Comparison of ENCODE assay signal across 12 cellular contexts in genomic region chr12:110693731-110694130, GRCh38. TPM values are rescaled to one million over a fixed set of nuclear protein-coding genes. Genes with fewer than 3 reads are reported as not detected.
DNase-seq lines count a peak whose midpoint lies in the region; ATAC-seq and TF ChIP-seq lines count a peak whose summit lies in the region.
"Had no signal": no experiment of that assay in that cellular context is flagged by ENCODE, and none has a peak within 500 bp of the region (broad histone marks: within the 10 kb centered on the region; RNA-seq: fewer than 3 reads in every experiment).

No MANE protein-coding gene starts in this region.

- ATAC-seq in Right ventricle myocardium inferior, result no peak
- ATAC-seq in activated B cell treated with CpG ODN at 0.5 μM for 24 hours (ENCODE audit: low read depth), result no peak
- no peak for ATAC-seq in HG02938 (IDR thresholded peaks at IDR 0.05; ENCODE audit: unreplicated experiment)
- ATAC-seq: T-cell had no signal

- no peaks in the 10 kb centered on the region for H3K27me3 Mint-ChIP-seq in activated B cell treated with CpG ODN at 0.5 μM for 24 hours
- H3K27me3 Mint-ChIP-seq in activated T-helper 1 cell treated with anti-CD3 and anti-CD28 coated beads, Interleukin-12 subunit alpha, Interleukin-12 subunit beta, Interleukin-2, Interleukin-4 antibody, amounts not matched to agents 30 ng/mL and 10 ng/mL and 1 ng/mL, durations not matched to agents 14 hours and 24 hours and 36 hours (ENCODE audit: insufficient read depth), result no peaks in the 10 kb centered on the region
- H3K27me3 Mint-ChIP-seq: activated naive CD4-positive, alpha-beta T cell treated with anti-CD3 and anti-CD28 coated beads, Interleukin-2, amount 50 U/mL, for 24 hours; T-cell had no signal

- H3K9me3 Mint-ChIP-seq in activated B cell treated with CpG ODN at 0.5 μM for 24 hours, result no peaks in the 10 kb centered on the region
- H3K9me3 Mint-ChIP-seq in activated T-helper 1 cell treated with anti-CD3 and anti-CD28 coated beads, Interleukin-12 subunit alpha, Interleukin-12 subunit beta, Interleukin-2, Interleukin-4 antibody, amounts not matched to agents 30 ng/mL and 10 ng/mL and 1 ng/mL, durations not matched to agents 14 hours and 24 hours and 36 hours, result no peaks in the 10 kb centered on the region
- H3K9me3 Mint-ChIP-seq: activated naive CD4-positive, alpha-beta T cell treated with anti-CD3 and anti-CD28 coated beads, Interleukin-2, amount 50 U/mL, for 24 hours; T-cell had no signal

- DNase-seq in Right ventricle myocardium inferior (ENCODE audit: missing footprints), result peak; percentile 84
- no peak for DNase-seq in cardiac septum (ENCODE audit: low spot score)
- DNase-seq in activated B cell treated with CpG ODN at 0.5 μM for 24 hours, result no peak
- peak; percentile 65 for DNase-seq in medulla oblongata (ENCODE audit: extremely low spot score)
- DNase-seq in COLO829 (ENCODE audit: low spot score), result no peak
- no peak for DNase-seq in NCI-H2227 (lab: John Stamatoyannopoulos, UW; ENCODE audit: unreplicated experiment)
- no peak for DNase-seq in activated T-helper 1 cell treated with anti-CD3 and anti-CD28 coated beads, Interleukin-12 subunit alpha, Interleukin-12 subunit beta, Interleukin-2, Interleukin-4 antibody, amounts not matched to agents 30 ng/mL and 10 ng/mL and 1 ng/mL, durations not matched to agents 14 hours and 24 hours and 36 hours (ENCODE audit: low spot score)
- DNase-seq: cerebellar nuclear complex, EL had no signal

- POLR2A ChIA-PET in activated B cell treated with CpG ODN at 0.5 μM for 24 hours (lab: Charles Lee), result interaction anchor here (0.6 to 1.9 kb wide), 8 partner anchors 25 to 412 kb away, joined by 3 to 9 read pairs (median 3); no protein-coding TSS in a partner anchor

- H3K4me1 Mint-ChIP-seq in activated B cell treated with CpG ODN at 0.5 μM for 24 hours, result peaks cover 73% of the 10 kb centered on the region
- peaks cover 30% of the 10 kb centered on the region for H3K4me1 Mint-ChIP-seq in activated T-helper 1 cell treated with anti-CD3 and anti-CD28 coated beads, Interleukin-12 subunit alpha, Interleukin-12 subunit beta, Interleukin-2, Interleukin-4 antibody, amounts not matched to agents 30 ng/mL and 10 ng/mL and 1 ng/mL, durations not matched to agents 14 hours and 24 hours and 36 hours (ENCODE audit: low read depth)

- intact Hi-C loops in Right ventricle myocardium inferior (cut with DNase I) (no loop called here), cardiac septum (cut with DNase I) (loop anchor here (5.0 kb wide), 1 partner anchor 81 kb away; the partner anchor contains the start of gene TCTN1), activated B cell treated with CpG ODN at 0.5 μM for 24 hours (cut with micrococcal nuclease) (no loop called here)
- intact Hi-C loops in activated T-helper 1 cell treated with anti-CD3 and anti-CD28 coated beads, Interleukin-12 subunit alpha, Interleukin-12 subunit beta, Interleukin-2, Interleukin-4 antibody, amounts not matched to agents 30 ng/mL and 10 ng/mL and 1 ng/mL, durations not matched to agents 14 hours and 24 hours and 36 hours (cut with micrococcal nuclease), result no loop called here

- no peak overlapping the region for H3K4me3 Mint-ChIP-seq in activated B cell treated with CpG ODN at 0.5 μM for 24 hours
- H3K4me3 Mint-ChIP-seq in activated T-helper 1 cell treated with anti-CD3 and anti-CD28 coated beads, Interleukin-12 subunit alpha, Interleukin-12 subunit beta, Interleukin-2, Interleukin-4 antibody, amounts not matched to agents 30 ng/mL and 10 ng/mL and 1 ng/mL, durations not matched to agents 14 hours and 24 hours and 36 hours, result no peak overlapping the region
- H3K4me3 Mint-ChIP-seq: activated naive CD4-positive, alpha-beta T cell treated with anti-CD3 and anti-CD28 coated beads, Interleukin-2, amount 50 U/mL, for 24 hours; T-cell had no signal

- H3K36me3 Mint-ChIP-seq in activated B cell treated with CpG ODN at 0.5 μM for 24 hours (ENCODE audit: low read depth), result peaks cover 2% of the 10 kb centered on the region
- H3K36me3 Mint-ChIP-seq in activated T-helper 1 cell treated with anti-CD3 and anti-CD28 coated beads, Interleukin-12 subunit alpha, Interleukin-12 subunit beta, Interleukin-2, Interleukin-4 antibody, amounts not matched to agents 30 ng/mL and 10 ng/mL and 1 ng/mL, durations not matched to agents 14 hours and 24 hours and 36 hours (ENCODE audit: low read depth), result no peaks in the 10 kb centered on the region
- H3K36me3 Mint-ChIP-seq: activated naive CD4-positive, alpha-beta T cell treated with anti-CD3 and anti-CD28 coated beads, Interleukin-2, amount 50 U/mL, for 24 hours; T-cell had no signal

- CTCF ChIA-PET in activated B cell treated with CpG ODN at 0.5 μM for 24 hours (lab: Charles Lee), result interaction anchor here (0.9 to 2.7 kb wide), 4 partner anchors 16 to 244 kb away, joined by 3 to 8 read pairs (median 3); partner anchors contain the start of gene ARPC3

- no peak for TF ChIP-seq CTCF in activated B cell treated with CpG ODN at 0.5 μM for 24 hours (IDR thresholded peaks at IDR 0.05)

- peak overlapping the region; percentile 73 for H3K27ac Mint-ChIP-seq in activated B cell treated with CpG ODN at 0.5 μM for 24 hours
- H3K27ac Mint-ChIP-seq in activated T-helper 1 cell treated with anti-CD3 and anti-CD28 coated beads, Interleukin-12 subunit alpha, Interleukin-12 subunit beta, Interleukin-2, Interleukin-4 antibody, amounts not matched to agents 30 ng/mL and 10 ng/mL and 1 ng/mL, durations not matched to agents 14 hours and 24 hours and 36 hours, result no peak overlapping the region
- H3K27ac Mint-ChIP-seq: activated naive CD4-positive, alpha-beta T cell treated with anti-CD3 and anti-CD28 coated beads, Interleukin-2, amount 50 U/mL, for 24 hours; T-cell had no signal

RNA-seq across cellular contexts. Expression of gene HVCN1, which starts 4.8 kb away (rescaled TPM):
- total RNA-seq in Right ventricle myocardium inferior (11.8 TPM), cardiac septum (3.5 TPM), activated B cell treated with CpG ODN at 0.5 μM for 24 hours (80.7 and 83.9 TPM in 2 replicates)
- 13.8 and 16.7 TPM in 2 replicates for total RNA-seq in activated T-helper 1 cell treated with anti-CD3 and anti-CD28 coated beads, Interleukin-12 subunit alpha, Interleukin-12 subunit beta, Interleukin-2, Interleukin-4 antibody, amounts not matched to agents 30 ng/mL and 10 ng/mL and 1 ng/mL, durations not matched to agents 14 hours and 24 hours and 36 hours

RNA-seq across cellular contexts. Expression of gene PPP1CC, which starts 49.0 kb away (rescaled TPM):
- total RNA-seq in Right ventricle myocardium inferior (163 TPM), cardiac septum (102 TPM), activated B cell treated with CpG ODN at 0.5 μM for 24 hours (148 and 152 TPM in 2 replicates)
- total RNA-seq in activated T-helper 1 cell treated with anti-CD3 and anti-CD28 coated beads, Interleukin-12 subunit alpha, Interleukin-12 subunit beta, Interleukin-2, Interleukin-4 antibody, amounts not matched to agents 30 ng/mL and 10 ng/mL and 1 ng/mL, durations not matched to agents 14 hours and 24 hours and 36 hours, result 449 and 469 TPM in 2 replicates

Comparison
In these comparisons a context has a peak if more than half of its experiments do, and no peak if none do; other contexts are left out.
1. DNase-seq: peak in Right ventricle myocardium inferior (single experiment) and medulla oblongata (single experiment); none in cardiac septum (single experiment), activated B cell treated with CpG ODN at 0.5 μM for 24 hours (single experiment), COLO829 (single experiment), NCI-H2227 (single experiment) and activated T-helper 1 cell treated with anti-CD3 and anti-CD28 coated beads, Interleukin-12 subunit alpha, Interleukin-12 subunit beta, Interleukin-2, Interleukin-4 antibody, amounts not matched to agents 30 ng/mL and 10 ng/mL and 1 ng/mL, durations not matched to agents 14 hours and 24 hours and 36 hours (single experiment).